Comparison of ENCODE assay signal across 17 cellular contexts in genomic region chr11:79119491-79120284, GRCh38.
A peak's percentile ranks its signal among the peaks of the same experiment; 100 is the strongest.
DNase-seq lines count a peak whose midpoint lies in the region; ATAC-seq, FAIRE-seq and TF ChIP-seq lines count a peak whose summit lies in the region.
"Had no signal": no experiment of that assay in that cellular context is flagged by ENCODE, and none has a peak within 500 bp of the region (broad histone marks: within the 10 kb centered on the region; RNA-seq: fewer than 3 reads in every experiment).

No MANE protein-coding gene starts in this region.

- H4K20me1 ChIP-seq in Karpas-422 (ENCODE audit: insufficient read depth, low read depth, low read length): no peaks in the 10 kb centered on the region

- FAIRE-seq in urothelium cell line (lab: Jason Lieb, UNC): no peak
- FAIRE-seq: A204.1 had no signal

- H3K27ac ChIP-seq in Karpas-422 (ENCODE audit: low read length): no peak overlapping the region
- H3K27ac ChIP-seq: neutrophil, spleen, thyroid gland had no signal

- intact Hi-C loops in Calu3 (cut with micrococcal nuclease; ENCODE audit: unreplicated experiment): no loop called here

- BruUV-seq in Calu3 (replicated peaks; lab: Mats Ljungman, UMichigan): no TSS peak

- no peaks in the 10 kb centered on the region for H3K9me2 ChIP-seq in Karpas-422 (replicated peaks; ENCODE audit: insufficient read depth, low read length)

- H3K27me3 ChIP-seq in Karpas-422 (ENCODE audit: low read length): no peaks in the 10 kb centered on the region
- H3K27me3 ChIP-seq: neutrophil, spleen, thyroid gland had no signal

- TF ChIP-seq CTCF in Calu3 (IDR thresholded peaks at IDR 0.05; ENCODE audit: unreplicated experiment): no peak

- H3K4me1 Mint-ChIP-seq in Calu3 (ENCODE audit: low read depth, unreplicated experiment): no peaks in the 10 kb centered on the region

- DNase-seq in NCI-H748 (lab: John Stamatoyannopoulos, UW; ENCODE audit: unreplicated experiment) (peak; percentile 3), NCI-H748 treated with DMSO at 0.1 percent for 48 hours (lab: John Stamatoyannopoulos, UW) (no peak), SK-MEL-5 (ENCODE audit: low read depth, low spot score) (peak; percentile 98), islet precursor cell (peak; percentile 98), urothelium cell line (ENCODE audit: low spot score) (peak; percentile 48), Calu3 (no peak), Karpas-422 (no peak)
- DNase-seq: foreskin fibroblast, Kasumi-1, left colon, NCI-H226, spleen, thyroid gland had no signal

- 0 out of 2 replicates have a peak, but pooled peaks cover 2% of the 10 kb centered on the region for H3K4me1 ChIP-seq in Karpas-422 (ENCODE audit: low read length)
- H3K4me1 ChIP-seq: spleen, thyroid gland had no signal

- no peaks in the 10 kb centered on the region for H3K27me3 Mint-ChIP-seq in Calu3 (ENCODE audit: unreplicated experiment)

- no peak for ATAC-seq in HG03280 (IDR thresholded peaks at IDR 0.05; ENCODE audit: unreplicated experiment)
- ATAC-seq: left colon, Right ventricle myocardium inferior had no signal

- CTCF ChIA-PET in Calu3 (lab: Charles Lee): no interaction called here

- no peaks in the 10 kb centered on the region for H3K36me3 Mint-ChIP-seq in Calu3 (ENCODE audit: insufficient read depth, unreplicated experiment)

- no peak overlapping the region for H3K9ac ChIP-seq in Karpas-422 (ENCODE audit: low read length)

- no peaks in the 10 kb centered on the region for H3K9me3 ChIP-seq in Karpas-422 (ENCODE audit: low read length)
- H3K9me3 ChIP-seq: neutrophil, thyroid gland had no signal

- H2AFZ ChIP-seq in Karpas-422 (ENCODE audit: low read length): no peak overlapping the region

- H3K27ac Mint-ChIP-seq in Calu3 (ENCODE audit: unreplicated experiment): no peak overlapping the region

- no peaks in the 10 kb centered on the region for H3K36me3 ChIP-seq in Karpas-422 (ENCODE audit: insufficient read depth, low read length)
- H3K36me3 ChIP-seq: neutrophil, spleen, thyroid gland had no signal

- in situ Hi-C loops in SK-MEL-5 (cut with HindIII; ENCODE audit: low pct_unique_long_range_greater_than_20kb, low sequenced_read_pairs): no loop called here

- no peaks in the 10 kb centered on the region for H3K9me3 Mint-ChIP-seq in Calu3 (ENCODE audit: low read depth, unreplicated experiment)

- no peak overlapping the region for H3K4me3 ChIP-seq in Karpas-422 (ENCODE audit: low read length)
- H3K4me3 ChIP-seq: spleen, thyroid gland had no signal

- no peak overlapping the region for H3K4me2 ChIP-seq in Karpas-422 (ENCODE audit: low read depth, low read length, poor library complexity, severe bottlenecking)

- H3K79me2 ChIP-seq in Karpas-422 (ENCODE audit: low read length): no peaks in the 10 kb centered on the region

- no peak overlapping the region for H3K4me3 Mint-ChIP-seq in Calu3 (ENCODE audit: low read depth, unreplicated experiment)

Comparison
In these comparisons a context has a peak if more than half of its experiments do, and no peak if none do; other contexts are left out.
1. DNase-seq: peak in NCI-H748 (single experiment), SK-MEL-5 (single experiment), islet precursor cell (single experiment) and urothelium cell line (single experiment); none in NCI-H748 treated with DMSO at 0.1 percent for 48 hours (single experiment), Calu3 (single experiment) and Karpas-422 (single experiment).